ENCODE assay signal across 1 cellular context in genomic region chr22:39869797-39870196, GRCh38.
TF ChIP-seq lines count a peak whose summit lies in the region.

No MANE protein-coding gene starts in this region.

TF ChIP-seq in HEK293, 187 proteins besides CTCF, POLR2A, EP300 and RAD21 (continued from another document):
- TF ChIP-seq ZNF791 (tag by site-specific recombination; IDR thresholded peaks at IDR 0.05) (peak; percentile 64; the same call in 1 of the 2 replicates), ZNF639 (tag by site-specific recombination; IDR thresholded peaks at IDR 0.05) (0 out of 2 replicates have a peak, but pooled peaks have one; percentile 45), ZNF266 (tag by site-specific recombination; IDR thresholded peaks at IDR 0.05; ENCODE audit: low read depth) (peak; percentile 90), ZNF426 (tag by site-specific recombination; IDR thresholded peaks at IDR 0.05) (peak; percentile 95), GLI2 (tag by site-specific recombination; IDR thresholded peaks at IDR 0.05; ENCODE audit: borderline replicate concordance, low read depth) (peak; percentile 31; the same call in 1 of the 2 replicates), RBAK (tag by site-specific recombination; IDR thresholded peaks at IDR 0.05) (0 out of 2 replicates have a peak, but pooled peaks have one; percentile 36), ZNF654 (tag by site-specific recombination; IDR thresholded peaks at IDR 0.05; ENCODE audit: low read depth) (peak; percentile 33; the same call in 1 of the 2 replicates), ZNF404 (tag by site-specific recombination; IDR thresholded peaks at IDR 0.05) (0 out of 2 replicates have a peak, but pooled peaks have one; percentile 77), ZNF223 (tag by site-specific recombination; IDR thresholded peaks at IDR 0.05) (peak; percentile 62; the same call in 1 of the 2 replicates), ZNF19 (tag by site-specific recombination; IDR thresholded peaks at IDR 0.05; ENCODE audit: low read depth) (0 out of 2 replicates have a peak, but pooled peaks have one; percentile 49), ZNF555 (tag by site-specific recombination; conservative IDR thresholded peaks at IDR 0.05) (peak; percentile 91), ZNF518A (tag by site-specific recombination; conservative IDR thresholded peaks at IDR 0.05; ENCODE audit: low read depth) (peak; percentile 93), MYNN (tag by site-specific recombination; IDR thresholded peaks at IDR 0.05; ENCODE audit: borderline replicate concordance) (0 out of 2 replicates have a peak, but pooled peaks have one; percentile 20), ZNF138 (tag by site-specific recombination; IDR thresholded peaks at IDR 0.05; ENCODE audit: borderline replicate concordance) (peak; percentile 42; the same call in 1 of the 2 replicates), ZNF629 (tag by site-specific recombination; IDR thresholded peaks at IDR 0.05) (peak; percentile 59; the same call in 1 of the 2 replicates), ZNF341 (tag by site-specific recombination; IDR thresholded peaks at IDR 0.05; ENCODE audit: low read depth) (0 out of 2 replicates have a peak, but pooled peaks have one; percentile 23), ZNF514 (tag by site-specific recombination; IDR thresholded peaks at IDR 0.05) (0 out of 2 replicates have a peak, but pooled peaks have one; percentile 85), ZXDB (tag by site-specific recombination; IDR thresholded peaks at IDR 0.05) (peak; percentile 77), ZBTB1 (tag by site-specific recombination; IDR thresholded peaks at IDR 0.05) (0 out of 2 replicates have a peak, but pooled peaks have one; percentile 16), ZNF623 (tag by site-specific recombination; IDR thresholded peaks at IDR 0.05) (peak; percentile 83), ZBTB21 (tag by site-specific recombination; IDR thresholded peaks at IDR 0.05) (peak; percentile 60; the same call in 1 of the 2 replicates), ZNF121 (tag by site-specific recombination; IDR thresholded peaks at IDR 0.05) (0 out of 2 replicates have a peak, but pooled peaks have one; percentile 43), ZBTB8A (tag by site-specific recombination; IDR thresholded peaks at IDR 0.05) (peak; percentile 80), ZNF529 (tag by site-specific recombination; IDR thresholded peaks at IDR 0.05; ENCODE audit: insufficient replicate concordance) (peak; percentile 51), ZNF140 (tag by site-specific recombination; IDR thresholded peaks at IDR 0.05) (peak; percentile 88)
- TF ChIP-seq, protein P1, sequence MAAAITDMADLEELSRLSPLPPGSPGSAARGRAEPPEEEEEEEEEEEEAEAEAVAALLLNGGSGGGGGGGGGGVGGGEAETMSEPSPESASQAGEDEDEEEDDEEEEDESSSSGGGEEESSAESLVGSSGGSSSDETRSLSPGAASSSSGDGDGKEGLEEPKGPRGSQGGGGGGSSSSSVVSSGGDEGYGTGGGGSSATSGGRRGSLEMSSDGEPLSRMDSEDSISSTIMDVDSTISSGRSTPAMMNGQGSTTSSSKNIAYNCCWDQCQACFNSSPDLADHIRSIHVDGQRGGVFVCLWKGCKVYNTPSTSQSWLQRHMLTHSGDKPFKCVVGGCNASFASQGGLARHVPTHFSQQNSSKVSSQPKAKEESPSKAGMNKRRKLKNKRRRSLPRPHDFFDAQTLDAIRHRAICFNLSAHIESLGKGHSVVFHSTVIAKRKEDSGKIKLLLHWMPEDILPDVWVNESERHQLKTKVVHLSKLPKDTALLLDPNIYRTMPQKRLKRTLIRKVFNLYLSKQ (tag by site-specific recombination; IDR thresholded peaks at IDR 0.05; ENCODE audit: borderline replicate concordance): peak; percentile 92; the same call in 1 of the 2 replicates
- TF ChIP-seq, protein P2, sequence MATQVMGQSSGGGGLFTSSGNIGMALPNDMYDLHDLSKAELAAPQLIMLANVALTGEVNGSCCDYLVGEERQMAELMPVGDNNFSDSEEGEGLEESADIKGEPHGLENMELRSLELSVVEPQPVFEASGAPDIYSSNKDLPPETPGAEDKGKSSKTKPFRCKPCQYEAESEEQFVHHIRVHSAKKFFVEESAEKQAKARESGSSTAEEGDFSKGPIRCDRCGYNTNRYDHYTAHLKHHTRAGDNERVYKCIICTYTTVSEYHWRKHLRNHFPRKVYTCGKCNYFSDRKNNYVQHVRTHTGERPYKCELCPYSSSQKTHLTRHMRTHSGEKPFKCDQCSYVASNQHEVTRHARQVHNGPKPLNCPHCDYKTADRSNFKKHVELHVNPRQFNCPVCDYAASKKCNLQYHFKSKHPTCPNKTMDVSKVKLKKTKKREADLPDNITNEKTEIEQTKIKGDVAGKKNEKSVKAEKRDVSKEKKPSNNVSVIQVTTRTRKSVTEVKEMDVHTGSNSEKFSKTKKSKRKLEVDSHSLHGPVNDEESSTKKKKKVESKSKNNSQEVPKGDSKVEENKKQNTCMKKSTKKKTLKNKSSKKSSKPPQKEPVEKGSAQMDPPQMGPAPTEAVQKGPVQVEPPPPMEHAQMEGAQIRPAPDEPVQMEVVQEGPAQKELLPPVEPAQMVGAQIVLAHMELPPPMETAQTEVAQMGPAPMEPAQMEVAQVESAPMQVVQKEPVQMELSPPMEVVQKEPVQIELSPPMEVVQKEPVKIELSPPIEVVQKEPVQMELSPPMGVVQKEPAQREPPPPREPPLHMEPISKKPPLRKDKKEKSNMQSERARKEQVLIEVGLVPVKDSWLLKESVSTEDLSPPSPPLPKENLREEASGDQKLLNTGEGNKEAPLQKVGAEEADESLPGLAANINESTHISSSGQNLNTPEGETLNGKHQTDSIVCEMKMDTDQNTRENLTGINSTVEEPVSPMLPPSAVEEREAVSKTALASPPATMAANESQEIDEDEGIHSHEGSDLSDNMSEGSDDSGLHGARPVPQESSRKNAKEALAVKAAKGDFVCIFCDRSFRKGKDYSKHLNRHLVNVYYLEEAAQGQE (tag by site-specific recombination; IDR thresholded peaks at IDR 0.05): peak; percentile 68; the same call in 1 of the 2 replicates
- TF ChIP-seq, protein P3, sequence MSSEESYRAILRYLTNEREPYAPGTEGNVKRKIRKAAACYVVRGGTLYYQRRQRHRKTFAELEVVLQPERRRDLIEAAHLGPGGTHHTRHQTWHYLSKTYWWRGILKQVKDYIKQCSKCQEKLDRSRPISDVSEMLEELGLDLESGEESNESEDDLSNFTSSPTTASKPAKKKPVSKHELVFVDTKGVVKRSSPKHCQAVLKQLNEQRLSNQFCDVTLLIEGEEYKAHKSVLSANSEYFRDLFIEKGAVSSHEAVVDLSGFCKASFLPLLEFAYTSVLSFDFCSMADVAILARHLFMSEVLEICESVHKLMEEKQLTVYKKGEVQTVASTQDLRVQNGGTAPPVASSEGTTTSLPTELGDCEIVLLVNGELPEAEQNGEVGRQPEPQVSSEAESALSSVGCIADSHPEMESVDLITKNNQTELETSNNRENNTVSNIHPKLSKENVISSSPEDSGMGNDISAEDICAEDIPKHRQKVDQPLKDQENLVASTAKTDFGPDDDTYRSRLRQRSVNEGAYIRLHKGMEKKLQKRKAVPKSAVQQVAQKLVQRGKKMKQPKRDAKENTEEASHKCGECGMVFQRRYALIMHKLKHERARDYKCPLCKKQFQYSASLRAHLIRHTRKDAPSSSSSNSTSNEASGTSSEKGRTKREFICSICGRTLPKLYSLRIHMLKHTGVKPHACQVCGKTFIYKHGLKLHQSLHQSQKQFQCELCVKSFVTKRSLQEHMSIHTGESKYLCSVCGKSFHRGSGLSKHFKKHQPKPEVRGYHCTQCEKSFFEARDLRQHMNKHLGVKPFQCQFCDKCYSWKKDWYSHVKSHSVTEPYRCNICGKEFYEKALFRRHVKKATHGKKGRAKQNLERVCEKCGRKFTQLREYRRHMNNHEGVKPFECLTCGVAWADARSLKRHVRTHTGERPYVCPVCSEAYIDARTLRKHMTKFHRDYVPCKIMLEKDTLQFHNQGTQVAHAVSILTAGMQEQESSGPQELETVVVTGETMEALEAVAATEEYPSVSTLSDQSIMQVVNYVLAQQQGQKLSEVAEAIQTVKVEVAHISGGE (tag by site-specific recombination; conservative IDR thresholded peaks at IDR 0.05; ENCODE audit: low read depth): peak; percentile 74
TF ChIP-seq in HEK293: peak in this region for 40; not testable (repeated sequence) for 147.
